In the genomic region with DNA sequence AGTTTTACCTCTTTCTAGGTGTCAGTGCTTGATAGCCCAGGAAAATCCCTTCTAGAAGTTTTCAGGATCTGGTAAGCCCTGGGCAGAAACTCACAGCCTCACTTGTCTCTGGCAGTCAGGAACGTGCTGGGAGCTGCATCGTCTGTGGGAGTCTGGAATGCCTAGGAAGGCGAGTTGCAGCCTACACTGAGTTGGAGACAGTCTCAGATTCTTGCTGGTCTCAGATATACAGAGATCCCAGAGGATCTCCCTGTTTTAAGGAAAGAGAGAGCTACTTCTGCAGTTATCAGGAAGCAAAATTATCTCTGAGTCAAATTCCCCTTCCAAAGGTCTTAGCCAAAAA, we compare ENCODE assay signal across 12 cellular contexts.
DNase-seq lines count a peak whose midpoint lies in the region; TF ChIP-seq lines count a peak whose summit lies in the region.
"Had no signal": no experiment of that assay in that cellular context is flagged by ENCODE, and none has a peak within 500 bp of the region (broad histone marks: within the 10 kb centered on the region; RNA-seq: fewer than 3 reads in every experiment).

No MANE protein-coding gene starts in this region.

- peaks cover 87% of the 10 kb centered on the region for H3K4me1 Mint-ChIP-seq in osteocyte (ENCODE audit: unreplicated experiment)

- peak overlapping the region; percentile 88 for H3K27ac Mint-ChIP-seq in osteocyte (ENCODE audit: unreplicated experiment)
- H3K27ac Mint-ChIP-seq: stimulated activated naive B cell treated with anti-CD40 and anti-IgM and Interleukin-4, amounts not matched to agents 10 μg/mL and 1 μg/mL and 100 μg/mL, for 72 hours had no signal

- no peaks in the 10 kb centered on the region for H3K27me3 Mint-ChIP-seq in osteocyte (ENCODE audit: unreplicated experiment)
- H3K27me3 Mint-ChIP-seq: stimulated activated naive B cell treated with anti-CD40 and anti-IgM and Interleukin-4, amounts not matched to agents 10 μg/mL and 1 μg/mL and 100 μg/mL, for 72 hours had no signal

- H3K27ac ChIP-seq in RWPE1 (peak overlapping the region; percentile 93), fibroblast of lung (ENCODE audit: insufficient read depth, low read length) (peak overlapping the region; percentile 63)
- H3K27ac ChIP-seq: parathyroid adenoma had no signal

- no peaks in the 10 kb centered on the region for H3K27me3 ChIP-seq in fibroblast of lung (ENCODE audit: control insufficient read depth, insufficient read depth, low read length)
- H3K27me3 ChIP-seq: BLaER1 treated with 17β-estradiol and CSF1 and Interleukin-3, amounts not matched to agents 10 nM and 100 nM had no signal

- TF ChIP-seq CTCF in AG10803 (conservative IDR thresholded peaks at IDR 0.05; ENCODE audit: low read length), result no peak
- TF ChIP-seq CTCF in RWPE1 (conservative IDR thresholded peaks at IDR 0.05; ENCODE audit: low read depth), result no peak
- no peak for TF ChIP-seq CTCF in fibroblast of lung (conservative IDR thresholded peaks at IDR 0.05 in 1 of 2, IDR thresholded peaks at IDR 0.05 in 1 of 2; ENCODE audit: low read depth in 1 of 2, low read length in 2 of 2)
- TF ChIP-seq CTCF in osteocyte (IDR thresholded peaks at IDR 0.05), result no peak
- no peak for TF ChIP-seq CTCF in GM20000 (IDR thresholded peaks at IDR 0.05; ENCODE audit: extremely low read depth, missing control alignments)

- peaks cover 43% of the 10 kb centered on the region for H3K4me1 ChIP-seq in fibroblast of lung (ENCODE audit: control insufficient read depth, extremely low read depth, insufficient read depth, low read length)
- H3K4me1 ChIP-seq: parathyroid adenoma had no signal

- H3K4me2 ChIP-seq in fibroblast of lung (ENCODE audit: extremely low read depth, insufficient read depth, low read length), result no peak overlapping the region

- H3K79me2 ChIP-seq in fibroblast of lung (ENCODE audit: control insufficient read depth, insufficient read depth, low read length), result no peaks in the 10 kb centered on the region
- H3K79me2 ChIP-seq: parathyroid adenoma had no signal

- no peaks in the 10 kb centered on the region for H3K9me3 Mint-ChIP-seq in osteocyte (ENCODE audit: unreplicated experiment)

- DNase-seq in AG10803 (ENCODE audit: low read depth), result peak; percentile 89
- peak; percentile 23 for DNase-seq in RWPE1 (ENCODE audit: low spot score)
- peak; percentile 67 to 92 for DNase-seq in fibroblast of lung (ENCODE audit: low read depth in 2 of 2)
- DNase-seq in osteocyte (ENCODE audit: extremely low spot score, unreplicated experiment), result no peak
- no peak for DNase-seq in RPMI8226
- no peak for DNase-seq in NCI-H345 (lab: John Stamatoyannopoulos, UW)
- DNase-seq in GM20000 (ENCODE audit: low spot score), result no peak
- DNase-seq in T-helper 2 cell, result no peak
- DNase-seq: NCI-H1092 treated with DMSO at 0.1 percent for 48 hours; stimulated activated naive B cell treated with anti-CD40 and anti-IgM and Interleukin-4, amounts not matched to agents 10 μg/mL and 1 μg/mL and 100 μg/mL, for 72 hours had no signal

- no peak overlapping the region for H3K9ac ChIP-seq in fibroblast of lung (ENCODE audit: insufficient read depth, low read length)
- H3K9ac ChIP-seq: BLaER1 treated with 17β-estradiol and CSF1 and Interleukin-3, amounts not matched to agents 10 nM and 100 nM; parathyroid adenoma had no signal

- H3K9me3 ChIP-seq in fibroblast of lung (ENCODE audit: control insufficient read depth, insufficient read depth, low read depth, low read length), result no peaks in the 10 kb centered on the region

- H3K4me3 ChIP-seq in AG10803 (ENCODE audit: low read length) (no peak overlapping the region), fibroblast of lung (replicated peaks in 1 of 4; ENCODE audit: control extremely low read depth in 1 of 4, insufficient read depth in 1 of 4, low read depth in 3 of 4, low read length in 4 of 4) (no peak overlapping the region)
- H3K4me3 ChIP-seq: BLaER1 treated with 17β-estradiol and CSF1 and Interleukin-3, amounts not matched to agents 10 nM and 100 nM had no signal

- POLR2A ChIA-PET in RWPE1 (lab: Yijun Ruan, JAX; ENCODE audit: low non-redundant PET), result no interaction called here

- no peaks in the 10 kb centered on the region for H4K20me1 ChIP-seq in fibroblast of lung (ENCODE audit: control insufficient read depth, extremely low read depth, insufficient read depth, low read length)
- H4K20me1 ChIP-seq: BLaER1 treated with 17β-estradiol and CSF1 and Interleukin-3, amounts not matched to agents 10 nM and 100 nM had no signal

- no peaks in the 10 kb centered on the region for H3K36me3 Mint-ChIP-seq in osteocyte (ENCODE audit: unreplicated experiment)

- no peaks in the 10 kb centered on the region for H3K36me3 ChIP-seq in fibroblast of lung (ENCODE audit: control insufficient read depth, insufficient read depth, low read length)
- H3K36me3 ChIP-seq: BLaER1 treated with 17β-estradiol and CSF1 and Interleukin-3, amounts not matched to agents 10 nM and 100 nM had no signal

- CTCF ChIA-PET in RWPE1 (lab: Yijun Ruan, JAX), result interaction anchor here (0.6 kb wide), 1 partner anchor 56 kb away, joined by 3 read pairs; no protein-coding TSS in a partner anchor

- H3K4me3 Mint-ChIP-seq in osteocyte (ENCODE audit: unreplicated experiment), result no peak overlapping the region
- H3K4me3 Mint-ChIP-seq: stimulated activated naive B cell treated with anti-CD40 and anti-IgM and Interleukin-4, amounts not matched to agents 10 μg/mL and 1 μg/mL and 100 μg/mL, for 72 hours had no signal

- H2AFZ ChIP-seq in fibroblast of lung (ENCODE audit: low read length), result no peak overlapping the region
- H2AFZ ChIP-seq: parathyroid adenoma had no signal

Comparison
In these comparisons a context has a peak if more than half of its experiments do, and no peak if none do; other contexts are left out.
1. DNase-seq: peak in AG10803 (single experiment), RWPE1 (single experiment) and fibroblast of lung (2 of 2); none in osteocyte (single experiment), RPMI8226 (single experiment), NCI-H345 (single experiment), GM20000 (single experiment) and T-helper 2 cell (0 of 5).